ENCODE assay signal across 2 cellular contexts in the genomic region with DNA sequence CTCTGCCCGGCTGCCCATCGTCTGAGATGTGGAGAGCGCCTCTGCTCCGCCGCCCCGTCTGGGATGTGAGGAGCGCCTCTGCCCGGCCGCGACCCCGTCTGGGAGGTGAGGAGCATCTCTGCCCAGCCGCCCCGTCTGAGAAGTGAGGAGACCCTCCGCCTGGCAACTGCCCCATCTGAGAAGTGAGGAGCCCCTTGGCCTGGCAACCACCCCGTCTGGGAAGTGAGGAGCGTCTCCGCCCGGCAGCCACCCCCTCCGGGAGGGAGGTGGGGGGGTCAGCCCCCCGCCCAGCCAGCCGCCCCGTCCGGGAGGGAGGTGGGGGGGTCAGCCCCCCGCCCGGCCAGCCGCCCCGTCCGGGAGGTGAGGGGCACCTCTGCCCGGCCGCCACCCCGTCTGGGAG. TPM values are rescaled to one million over a fixed set of nuclear protein-coding genes. Genes with fewer than 3 reads are reported as not detected.
"Had no signal": no experiment of that assay in that cellular context is flagged by ENCODE, and none has a peak within 500 bp of the region (broad histone marks: within the 10 kb centered on the region; RNA-seq: fewer than 3 reads in every experiment).

No MANE protein-coding gene starts in this region.

RNA-seq across cellular contexts. Expression of a gene that starts 28.0 kb away (rescaled TPM):
- total RNA-seq: SJSA1, SK-MEL-5 had no signal
